In the genomic region with DNA sequence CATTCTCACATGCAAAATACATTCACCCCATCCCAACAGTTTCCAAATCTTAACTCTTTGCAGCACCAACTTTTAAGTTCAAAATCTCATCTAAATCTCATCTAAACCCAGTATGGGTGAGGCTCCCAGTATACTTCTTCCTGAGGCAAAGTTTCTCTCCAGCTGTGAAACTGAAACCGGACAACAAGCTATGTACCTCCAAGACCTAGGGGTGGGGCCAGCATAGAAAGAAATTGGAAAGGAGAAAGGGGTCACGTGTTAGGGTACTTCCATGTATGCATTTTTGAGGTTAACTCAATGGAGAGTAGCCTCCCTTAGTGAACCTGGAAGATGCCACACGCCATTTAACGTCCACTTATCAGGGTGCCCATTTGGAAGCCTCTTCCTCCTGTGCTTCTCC, we compare ENCODE assay signal across 20 cellular contexts. TPM values are rescaled to one million over a fixed set of nuclear protein-coding genes. Genes with fewer than 3 reads are reported as not detected.
DNase-seq lines count a peak whose midpoint lies in the region; TF ChIP-seq lines count a peak whose summit lies in the region.
"Had no signal": no experiment of that assay in that cellular context is flagged by ENCODE, and none has a peak within 500 bp of the region (broad histone marks: within the 10 kb centered on the region; RNA-seq: fewer than 3 reads in every experiment).

No MANE protein-coding gene starts in this region.

- DNase-seq in Caco-2 = no peak
- peak; percentile 51 for DNase-seq in OCI-M1 (lab: John Stamatoyannopoulos, UW)
- no peak for DNase-seq in chondrocyte (ENCODE audit: low spot score)
- no peak for DNase-seq in osteocyte (ENCODE audit: extremely low spot score, unreplicated experiment)
- no peak for DNase-seq in activated CD4-positive, alpha-beta T cell treated with anti-CD3 and anti-CD28 coated beads, Interleukin-2, amount 50 U/mL, for 4 hours
- no peak for DNase-seq in NK-92 (lab: John Stamatoyannopoulos, UW; ENCODE audit: unreplicated experiment)
- no peak for DNase-seq in NCI-H69 (lab: John Stamatoyannopoulos, UW)
- DNase-seq in stimulated activated CD4-positive, alpha-beta T cell treated with anti-CD3 and anti-CD28 coated beads, Interleukin-4, amount 100 ng/mL, for 24 hours = no peak
- DNase-seq: activated B cell treated with CpG ODN at 0.5 μM for 24 hours; activated CD4-positive, alpha-beta T cell treated with anti-CD3 and anti-CD28 coated beads, Interleukin-2, amount 50 U/mL, for 48 hours; activated CD8-positive, alpha-beta memory T cell treated with anti-CD3 and anti-CD28 coated beads, Interleukin-2, amount 50 U/mL, for 4 hours; CD4-positive, alpha-beta memory T cell; effector CD4-positive, alpha-beta T cell; natural killer cell; pancreas; stimulated activated CD8-positive, alpha-beta memory T cell treated with anti-CD3 and anti-CD28 coated beads, Interleukin-4, amount 100 ng/mL, for 48 hours had no signal

- H3K27me3 ChIP-seq in Caco-2 (replicated peaks; ENCODE audit: control insufficient read depth, insufficient read depth, low read length) = no peaks in the 10 kb centered on the region
- H3K27me3 ChIP-seq: MG63, pancreas had no signal

- peaks cover 21% of the 10 kb centered on the region for H3K4me1 ChIP-seq in Caco-2
- H3K4me1 ChIP-seq: pancreas had no signal

- intact Hi-C loops in Caco-2 (cut with micrococcal nuclease; ENCODE audit: unreplicated experiment) = no loop called here

- H3K4me3 Mint-ChIP-seq in Caco-2 (ENCODE audit: unreplicated experiment) = peak overlapping the region; percentile 59
- no peak overlapping the region for H3K4me3 Mint-ChIP-seq in chondrocyte (ENCODE audit: unreplicated experiment)
- H3K4me3 Mint-ChIP-seq in osteocyte (ENCODE audit: unreplicated experiment) = no peak overlapping the region
- H3K4me3 Mint-ChIP-seq: activated B cell treated with CpG ODN at 0.5 μM for 24 hours; activated naive CD8-positive, alpha-beta T cell; CD4-positive, alpha-beta memory T cell; natural killer cell had no signal

- H3K4me1 Mint-ChIP-seq in Caco-2 (ENCODE audit: low read depth, unreplicated experiment) = peaks cover 17% of the 10 kb centered on the region
- peaks cover 31% of the 10 kb centered on the region for H3K4me1 Mint-ChIP-seq in chondrocyte (ENCODE audit: low read depth)
- peaks cover 27% of the 10 kb centered on the region for H3K4me1 Mint-ChIP-seq in osteocyte (ENCODE audit: unreplicated experiment)

- no peak overlapping the region for H3K4me3 ChIP-seq in Caco-2 (ENCODE audit: low read depth, low read length)
- H3K4me3 ChIP-seq: pancreas, tibial nerve had no signal

- BruUV-seq in Caco-2 (replicated peaks; lab: Mats Ljungman, UMichigan) = no TSS peak

- POLR2A ChIA-PET in Caco-2 (lab: Charles Lee) = no interaction called here

- CTCF ChIA-PET in Caco-2 (lab: Charles Lee) = interaction anchor here (1.3 kb wide), 1 partner anchor 62 kb away, joined by 3 read pairs; no protein-coding TSS in a partner anchor

- TF ChIP-seq CTCF in Caco-2 (IDR thresholded peaks at IDR 0.05; ENCODE audit: insufficient read depth in 1 of 2, low read depth in 1 of 2, low read length in 1 of 2, severe bottlenecking in 1 of 2, unreplicated experiment in 1 of 2) (no peak), chondrocyte (IDR thresholded peaks at IDR 0.05) (no peak), osteocyte (IDR thresholded peaks at IDR 0.05) (no peak)

- H3K27me3 Mint-ChIP-seq in Caco-2 (ENCODE audit: insufficient read depth, unreplicated experiment) (no peaks in the 10 kb centered on the region), chondrocyte (ENCODE audit: low read depth) (no peaks in the 10 kb centered on the region), osteocyte (ENCODE audit: unreplicated experiment) (no peaks in the 10 kb centered on the region)

- H3K36me3 Mint-ChIP-seq in Caco-2 (ENCODE audit: insufficient read depth, unreplicated experiment) (no peaks in the 10 kb centered on the region), chondrocyte (ENCODE audit: low read depth) (no peaks in the 10 kb centered on the region), osteocyte (ENCODE audit: unreplicated experiment) (peaks cover 1% of the 10 kb centered on the region)
- H3K36me3 Mint-ChIP-seq: activated naive CD8-positive, alpha-beta T cell; CD4-positive, alpha-beta memory T cell; natural killer cell had no signal

- no peaks in the 10 kb centered on the region for H3K36me3 ChIP-seq in Caco-2 (ENCODE audit: control insufficient read depth, insufficient read depth, low read length)
- H3K36me3 ChIP-seq: MG63, pancreas, tibial nerve had no signal

- H3K9me3 ChIP-seq in Caco-2 = no peaks in the 10 kb centered on the region
- H3K9me3 ChIP-seq: MG63, pancreas, tibial nerve had no signal

- H3K27ac Mint-ChIP-seq in Caco-2 (ENCODE audit: unreplicated experiment) (peak overlapping the region; percentile 27), chondrocyte (ENCODE audit: unreplicated experiment) (peak overlapping the region; percentile 91), osteocyte (ENCODE audit: unreplicated experiment) (peak overlapping the region; percentile 89)
- H3K27ac Mint-ChIP-seq: activated B cell treated with CpG ODN at 0.5 μM for 24 hours; activated naive CD8-positive, alpha-beta T cell; CD4-positive, alpha-beta memory T cell; IgD-negative memory B cell; natural killer cell had no signal

- H3K9me3 Mint-ChIP-seq in Caco-2 (ENCODE audit: unreplicated experiment) (peaks cover 15% of the 10 kb centered on the region), chondrocyte (ENCODE audit: low read depth) (no peaks in the 10 kb centered on the region), osteocyte (ENCODE audit: unreplicated experiment) (no peaks in the 10 kb centered on the region)
- H3K9me3 Mint-ChIP-seq: activated B cell treated with CpG ODN at 0.5 μM for 24 hours; CD4-positive, alpha-beta memory T cell; IgD-negative memory B cell; natural killer cell had no signal

RNA-seq across cellular contexts. Expression of gene LRRC75A, which starts 23.9 kb away (rescaled TPM):
- total RNA-seq in Caco-2 (2022) (4.0 and 4.5 TPM in 2 replicates), chondrocyte (2.2 to 4.1 TPM (median 2.3 TPM) in 3 replicates), osteocyte (1.8 and 2.0 TPM in 2 replicates)

RNA-seq across cellular contexts. Expression of gene ZNF287, which starts 53.1 kb away (rescaled TPM):
- 7.1 and 7.9 TPM in 2 replicates for total RNA-seq in Caco-2 (2022)
- 13.0 to 16.2 TPM (median 14.6 TPM) in 3 replicates for total RNA-seq in chondrocyte
- total RNA-seq in osteocyte = 10.9 and 11.8 TPM in 2 replicates

Comparison
In these comparisons a context has a peak if more than half of its experiments do, and no peak if none do; other contexts are left out.
1. H3K27ac Mint-ChIP-seq: peak in every context shown above with its lines; median percentile 91 in chondrocyte; 89 in osteocyte; 27 in Caco-2.